Comparison of ENCODE assay signal across 21 cellular contexts in the genomic region with DNA sequence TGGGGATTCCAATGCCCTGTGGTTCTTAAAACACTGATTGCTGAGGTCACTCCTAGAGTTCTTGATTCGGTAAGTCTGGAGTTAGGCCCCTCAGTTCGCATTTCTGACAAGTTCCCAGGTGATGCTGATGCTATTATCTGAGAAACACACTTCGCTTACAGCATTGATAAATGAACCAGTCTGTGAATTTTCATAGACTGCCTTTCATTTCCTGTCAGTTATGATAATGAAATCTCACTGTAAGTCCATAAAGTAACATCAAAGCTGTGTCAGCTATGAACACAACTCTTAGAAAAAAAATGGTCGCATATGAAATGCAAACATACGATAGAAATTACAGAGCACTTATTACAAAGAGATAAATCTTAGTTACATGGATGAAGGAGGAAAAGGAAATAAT.
DNase-seq lines count a peak whose midpoint lies in the region; ATAC-seq, FAIRE-seq and TF ChIP-seq lines count a peak whose summit lies in the region.
"Had no signal": no experiment of that assay in that cellular context is flagged by ENCODE, and none has a peak within 500 bp of the region (broad histone marks: within the 10 kb centered on the region; RNA-seq: fewer than 3 reads in every experiment).

No MANE protein-coding gene starts in this region.

- no peak for TF ChIP-seq POLR2A in H1 (IDR thresholded peaks at IDR 0.05; ENCODE audit: control extremely low read depth in 1 of 2, low read depth in 2 of 2, low read length in 2 of 2)

- no peak for TF ChIP-seq CTCF in WTC11 (IDR thresholded peaks at IDR 0.05)
- TF ChIP-seq CTCF in H1 (IDR thresholded peaks at IDR 0.05; ENCODE audit: control extremely low read depth in 1 of 3, insufficient read depth in 1 of 3, low read depth in 1 of 3, low read length in 3 of 3): no peak
- TF ChIP-seq CTCF in type B pancreatic cell (conservative IDR thresholded peaks at IDR 0.05): no peak

- H4K8ac ChIP-seq in H1 (ENCODE audit: extremely low read depth, insufficient read depth, low read length): no peak overlapping the region

- no peak overlapping the region for H3K4ac ChIP-seq in H1 (replicated peaks; ENCODE audit: insufficient read length, low read depth, low read length)

- H3K4me1 Mint-ChIP-seq in WTC11 (peaks cover 79% of the 10 kb centered on the region), type B pancreatic cell (ENCODE audit: unreplicated experiment) (peaks cover 7% of the 10 kb centered on the region)
- H3K4me1 Mint-ChIP-seq in CD8-positive, alpha-beta memory T cell: no peaks in the 10 kb centered on the region
- H3K4me1 Mint-ChIP-seq: CD14-positive monocyte; CD4-positive, alpha-beta memory T cell; CD4-positive, CD25-positive, alpha-beta regulatory T cell had no signal

- H3K79me1 ChIP-seq in H1 (ENCODE audit: low read depth, low read length): no peaks in the 10 kb centered on the region

- H2BK5ac ChIP-seq in H1 (ENCODE audit: low read depth, low read length): no peak overlapping the region

- H3K23ac ChIP-seq in H1 (ENCODE audit: insufficient read length): no peak overlapping the region

- H3K79me2 ChIP-seq in H1 (ENCODE audit: control insufficient read depth in 1 of 2, insufficient read depth in 2 of 2, low read length in 2 of 2): no peaks in the 10 kb centered on the region

- FAIRE-seq in H1 (lab: Jason Lieb, UNC): peak; percentile 57
- FAIRE-seq: D721Med, G401.6, GM12892, GM18507 had no signal

- TF ChIP-seq RAD21 in H1 (IDR thresholded peaks at IDR 0.05 in 1 of 2, conservative IDR thresholded peaks at IDR 0.05 in 1 of 2; ENCODE audit: low read depth in 2 of 2, low read length in 2 of 2): no peak

- no peak for DNase-seq in WTC11 (ENCODE audit: low spot score)
- DNase-seq in H1 (ENCODE audit: low read depth in 1 of 2, low spot score in 2 of 2): no peak
- no peak for DNase-seq in SIG-M5 treated with dmso at 0.1 percent for 504 hours (lab: John Stamatoyannopoulos, UW; ENCODE audit: unreplicated experiment)
- no peak for DNase-seq in CD8-positive, alpha-beta memory T cell
- DNase-seq in type B pancreatic cell (ENCODE audit: extremely low spot score, unreplicated experiment): no peak
- DNase-seq: 8988T; ACHN; BE2C; C1 segment of cervical spinal cord; Caco-2; Calu3; CD4-positive, alpha-beta memory T cell; CD4-positive, CD25-positive, alpha-beta regulatory T cell; DMS79 treated with DMSO at 0.1 percent for 48 hours; GF-D8 had no signal

- no peak overlapping the region for H3K14ac ChIP-seq in H1 (ENCODE audit: insufficient read length)

- H4K91ac ChIP-seq in H1 (replicated peaks; ENCODE audit: insufficient read length, low read length): no peak overlapping the region

- H3K9me3 ChIP-seq in H1 (ENCODE audit: insufficient read depth in 2 of 2, low read depth in 1 of 2, low read length in 1 of 2): no peaks in the 10 kb centered on the region
- no peaks in the 10 kb centered on the region for H3K9me3 ChIP-seq in CD8-positive, alpha-beta memory T cell (ENCODE audit: low read length)
- H3K9me3 ChIP-seq: BE2C, BLaER1, Caco-2 had no signal

- H2BK12ac ChIP-seq in H1 (ENCODE audit: low read depth, low read length): no peak overlapping the region

- H3K56ac ChIP-seq in H1 (replicated peaks; ENCODE audit: insufficient read length, low read depth, low read length): no peak overlapping the region

- no peaks in the 10 kb centered on the region for H3K36me3 Mint-ChIP-seq in WTC11
- H3K36me3 Mint-ChIP-seq in CD8-positive, alpha-beta memory T cell: no peaks in the 10 kb centered on the region
- H3K36me3 Mint-ChIP-seq in type B pancreatic cell: no peaks in the 10 kb centered on the region
- H3K36me3 Mint-ChIP-seq: CD14-positive monocyte; CD4-positive, alpha-beta memory T cell; CD4-positive, CD25-positive, alpha-beta regulatory T cell had no signal

- H2BK20ac ChIP-seq in H1 (ENCODE audit: low read length): no peak overlapping the region

- no peak overlapping the region for H2BK120ac ChIP-seq in H1 (replicated peaks; ENCODE audit: low read depth, low read length)

- no peak for TF ChIP-seq EP300 in H1 (IDR thresholded peaks at IDR 0.05; ENCODE audit: borderline replicate concordance in 1 of 2, low read depth in 2 of 2, low read length in 2 of 2)

- H3K27me3 ChIP-seq in H1 (replicated peaks in 1 of 4; ENCODE audit: control insufficient read depth in 3 of 4, extremely low read depth in 1 of 4, insufficient read depth in 3 of 4, low read length in 3 of 4): peaks cover 14 to 34% (median 18%) of the 10 kb centered on the region in 4 experiments; a peak in 5 of 7 replicates
- no peaks in the 10 kb centered on the region for H3K27me3 ChIP-seq in CD8-positive, alpha-beta memory T cell (ENCODE audit: insufficient read depth, low read length, poor library complexity, severe bottlenecking)
- H3K27me3 ChIP-seq: BE2C, BLaER1 had no signal

- POLR2A ChIA-PET in WTC11 (lab: Charles Lee) (no interaction called here), H1 (lab: Charles Lee; ENCODE audit: partially characterized antibody) (no interaction called here)
- POLR2A ChIA-PET in CD8-positive, alpha-beta memory T cell (lab: Charles Lee): no interaction called here

- H3K27ac Mint-ChIP-seq in WTC11: no peak overlapping the region
- no peak overlapping the region for H3K27ac Mint-ChIP-seq in CD8-positive, alpha-beta memory T cell
- H3K27ac Mint-ChIP-seq in type B pancreatic cell: no peak overlapping the region
- H3K27ac Mint-ChIP-seq: CD14-positive monocyte; CD4-positive, alpha-beta memory T cell; CD4-positive, CD25-positive, alpha-beta regulatory T cell had no signal

- H3K4me3 Mint-ChIP-seq in WTC11: peak overlapping the region; percentile 7; the same call in 1 of the 2 replicates
- H3K4me3 Mint-ChIP-seq in CD8-positive, alpha-beta memory T cell: no peak overlapping the region
- H3K4me3 Mint-ChIP-seq in type B pancreatic cell: no peak overlapping the region
- H3K4me3 Mint-ChIP-seq: CD14-positive monocyte; CD4-positive, alpha-beta memory T cell; CD4-positive, CD25-positive, alpha-beta regulatory T cell had no signal

- no peak overlapping the region for H3K18ac ChIP-seq in H1 (ENCODE audit: extremely low read depth, low read length)

- no peak overlapping the region for H3K4me3 ChIP-seq in H1 (ENCODE audit: extremely low read depth in 1 of 4, insufficient read depth in 2 of 4, low read depth in 3 of 4, low read length in 4 of 4)
- no peak overlapping the region for H3K4me3 ChIP-seq in CD8-positive, alpha-beta memory T cell (ENCODE audit: low read length)
- H3K4me3 ChIP-seq: BLaER1 had no signal

- WGBS in H1 (ENCODE audit: extremely low coverage in 1 of 2, insufficient coverage in 1 of 2, insufficient read length in 1 of 2, insufficient replicate concordance in 2 of 2, low coverage in 1 of 2, low lambda C conversion rate in 2 of 2, missing lambda C conversion rate in 1 of 2), 2 experiments: 68% methylated on average over 5 of the region's 5 CpGs; no CpG with 5 or more reads in 1 of the 2 experiments

- H2BK15ac ChIP-seq in H1 (ENCODE audit: low read length): no peak overlapping the region

- no peaks in the 10 kb centered on the region for H3K36me3 ChIP-seq in H1 (ENCODE audit: control insufficient read depth in 2 of 4, insufficient read depth in 4 of 4, low read length in 3 of 4)
- no peaks in the 10 kb centered on the region for H3K36me3 ChIP-seq in CD8-positive, alpha-beta memory T cell (ENCODE audit: insufficient read depth, low read length)
- H3K36me3 ChIP-seq: BE2C, BLaER1 had no signal

- H3K27me3 Mint-ChIP-seq in WTC11 (ENCODE audit: low read depth) (peaks cover 67% of the 10 kb centered on the region), type B pancreatic cell (no peaks in the 10 kb centered on the region)
- no peaks in the 10 kb centered on the region for H3K27me3 Mint-ChIP-seq in CD8-positive, alpha-beta memory T cell
- H3K27me3 Mint-ChIP-seq: CD4-positive, alpha-beta memory T cell; CD4-positive, CD25-positive, alpha-beta regulatory T cell had no signal

- CTCF ChIA-PET in WTC11 (lab: Charles Lee) (no interaction called here), H1 (lab: Charles Lee; ENCODE audit: partially characterized antibody) (no interaction called here)
- CTCF ChIA-PET in CD8-positive, alpha-beta memory T cell (lab: Charles Lee): no interaction called here

- no peak overlapping the region for H3K4me2 ChIP-seq in H1 (ENCODE audit: insufficient read depth in 1 of 2, low read depth in 2 of 2, low read length in 2 of 2)
- H3K4me2 ChIP-seq: BLaER1 had no signal

- no peak overlapping the region for H3K27ac ChIP-seq in H1 (ENCODE audit: low read depth, low read length)
- H3K27ac ChIP-seq in CD8-positive, alpha-beta memory T cell (ENCODE audit: low read depth, low read length): no peak overlapping the region
- H3K27ac ChIP-seq: BLaER1 had no signal

- ATAC-seq in WTC11: no peak; the same call in 1 of the 2 replicates

- H4K20me1 ChIP-seq in H1 (replicated peaks in 1 of 2; ENCODE audit: control insufficient read depth in 1 of 2, insufficient read depth in 2 of 2, low read length in 2 of 2): peaks cover 8 to 10% of the 10 kb centered on the region in 2 experiments
- H4K20me1 ChIP-seq: BLaER1 had no signal

- H2AFZ ChIP-seq in H1 (ENCODE audit: low read length): no peak overlapping the region

- H3K9me3 Mint-ChIP-seq in WTC11 (no peaks in the 10 kb centered on the region), type B pancreatic cell (no peaks in the 10 kb centered on the region)
- peaks cover 2 to 13% (median 6%) of the 10 kb centered on the region in 5 donors for H3K9me3 Mint-ChIP-seq in CD8-positive, alpha-beta memory T cell

- H4K5ac ChIP-seq in H1 (ENCODE audit: insufficient read length, low read depth, low read length): no peak overlapping the region

- no peaks in the 10 kb centered on the region for H3K23me2 ChIP-seq in H1 (ENCODE audit: low read depth, low read length)

- H3K9ac ChIP-seq in H1 (replicated peaks in 1 of 4; ENCODE audit: extremely low read depth in 1 of 4, low read depth in 3 of 4, low read length in 3 of 4): no peak overlapping the region
- H3K9ac ChIP-seq: BLaER1 had no signal

- H2AK5ac ChIP-seq in H1 (ENCODE audit: low read depth, low read length): no peak overlapping the region

- H3K4me1 ChIP-seq in H1 (replicated peaks in 1 of 4; ENCODE audit: control insufficient read depth in 3 of 4, insufficient read depth in 4 of 4, low read length in 3 of 4): peaks cover 4 to 20% (median 16%) of the 10 kb centered on the region in 4 experiments; a peak in 6 of 7 replicates
- no peaks in the 10 kb centered on the region for H3K4me1 ChIP-seq in CD8-positive, alpha-beta memory T cell (ENCODE audit: insufficient read depth, low read length)
- H3K4me1 ChIP-seq: BE2C, BLaER1, Caco-2 had no signal

TF ChIP-seq in H1, 55 proteins besides CTCF, POLR2A, EP300 and RAD21 (continues in another document):
- no peak for TF ChIP-seq SIN3A (conservative IDR thresholded peaks at IDR 0.05 in 1 of 2, IDR thresholded peaks at IDR 0.05 in 1 of 2; ENCODE audit: low read depth in 1 of 2, low read length in 2 of 2)
- no peak for TF ChIP-seq GABPA (IDR thresholded peaks at IDR 0.05; ENCODE audit: borderline replicate concordance, insufficient read depth, low read length)
- no peak for TF ChIP-seq HDAC6 (IDR thresholded peaks at IDR 0.05; ENCODE audit: low read depth, low read length)
- TF ChIP-seq, protein P1, sequence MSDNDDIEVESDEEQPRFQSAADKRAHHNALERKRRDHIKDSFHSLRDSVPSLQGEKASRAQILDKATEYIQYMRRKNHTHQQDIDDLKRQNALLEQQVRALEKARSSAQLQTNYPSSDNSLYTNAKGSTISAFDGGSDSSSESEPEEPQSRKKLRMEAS (IDR thresholded peaks at IDR 0.05): no peak
- no peak for TF ChIP-seq CHD1 (IDR thresholded peaks at IDR 0.05; ENCODE audit: low read depth, low read length)
